24 cellular contexts compared by ENCODE assay signal in the genomic region with DNA sequence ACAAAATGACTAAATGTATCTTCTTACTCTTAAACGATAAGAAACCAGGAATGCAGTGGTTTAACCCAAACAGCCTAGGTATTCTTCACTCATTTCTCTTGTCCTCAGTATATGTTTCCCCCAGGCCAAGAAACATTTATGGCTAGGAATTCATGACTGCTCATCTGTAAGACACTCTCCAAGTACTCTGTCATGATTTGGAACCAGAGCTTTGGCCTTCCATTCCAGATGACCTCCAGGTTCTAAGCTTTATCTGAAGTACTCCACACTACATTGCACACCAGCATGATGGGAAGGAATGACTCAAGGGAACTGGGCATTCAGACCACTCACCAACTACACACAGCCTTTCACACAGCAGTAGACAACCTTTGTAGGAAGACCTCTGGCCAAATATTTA. TPM values are rescaled to one million over a fixed set of nuclear protein-coding genes. Genes with fewer than 3 reads are reported as not detected.
DNase-seq lines count a peak whose midpoint lies in the region; ATAC-seq and TF ChIP-seq lines count a peak whose summit lies in the region.
"Had no signal": no experiment of that assay in that cellular context is flagged by ENCODE, and none has a peak within 500 bp of the region (broad histone marks: within the 10 kb centered on the region; RNA-seq: fewer than 3 reads in every experiment).

No MANE protein-coding gene starts in this region.

- peaks cover 15% of the 10 kb centered on the region for H3K4me1 Mint-ChIP-seq in CD8-positive, alpha-beta T cell (ENCODE audit: low read depth)

- H3K4me1 ChIP-seq in CD8-positive, alpha-beta T cell (ENCODE audit: insufficient read depth, low read length), result peaks cover 7% of the 10 kb centered on the region
- H3K4me1 ChIP-seq in trophoblast cell (ENCODE audit: control insufficient read depth in 1 of 2, insufficient read depth in 2 of 2, low read length in 2 of 2) (no peaks in the 10 kb centered on the region), uterus (peaks cover 0 to 7% of the 10 kb centered on the region in 2 donors)

- intact Hi-C loops in CD8-positive, alpha-beta T cell (cut with DNase I, micrococcal nuclease), result no loop called here
- intact Hi-C loops in uterus (cut with DNase I; ENCODE audit: low total_unique reads), result no loop called here

- no peak overlapping the region for H2AK5ac ChIP-seq in trophoblast cell (ENCODE audit: low read length)

- H4K8ac ChIP-seq in trophoblast cell (ENCODE audit: low read depth, low read length), result no peak overlapping the region

- no peaks in the 10 kb centered on the region for H3K9me3 ChIP-seq in CD8-positive, alpha-beta T cell (ENCODE audit: low read length)
- H3K9me3 ChIP-seq in trophoblast cell (ENCODE audit: insufficient read depth, low read depth, low read length) (peaks cover 4% of the 10 kb centered on the region), uterus (peaks cover 0 to 6% of the 10 kb centered on the region in 2 donors)
- H3K9me3 ChIP-seq: MG63 had no signal

- no CpG with 5 or more reads among the region's 1 CpG for WGBS in trophoblast cell (ENCODE audit: extremely low coverage, insufficient coverage, insufficient read length)

- TF ChIP-seq CTCF in CD8-positive, alpha-beta T cell (IDR thresholded peaks at IDR 0.05), result no peak
- TF ChIP-seq CTCF in GM10266 (IDR thresholded peaks at IDR 0.05; ENCODE audit: control insufficient read depth, insufficient read depth, low read depth, missing control alignments) (no peak), uterus (IDR thresholded peaks at IDR 0.05) (no peak)

- H3K4me3 ChIP-seq in CD8-positive, alpha-beta T cell (ENCODE audit: low read depth, low read length), result no peak overlapping the region
- H3K4me3 ChIP-seq in trophoblast cell (ENCODE audit: low read depth, low read length), result no peak overlapping the region
- H3K4me3 ChIP-seq in uterus, result no peak overlapping the region
- H3K4me3 ChIP-seq: BLaER1 treated with 17β-estradiol and CSF1 and Interleukin-3, amounts not matched to agents 10 nM and 100 nM; GM23338; MG63; PC-9 had no signal

- H3K27ac ChIP-seq in CD8-positive, alpha-beta T cell (ENCODE audit: low read depth, low read length), result no peak overlapping the region
- no peak overlapping the region for H3K27ac ChIP-seq in trophoblast cell (ENCODE audit: low read depth, low read length)
- no peak overlapping the region for H3K27ac ChIP-seq in uterus
- H3K27ac ChIP-seq: BLaER1 treated with 17β-estradiol and CSF1 and Interleukin-3, amounts not matched to agents 10 nM and 100 nM; PC-9 had no signal

- POLR2A ChIA-PET in CD8-positive, alpha-beta T cell (lab: Charles Lee), result interaction anchor here (1.3 to 1.5 kb wide), 3 partner anchors 27 to 140 kb away, joined by 3 to 11 read pairs (median 4); partner anchors contain the start of gene NT5E

- H3K23ac ChIP-seq in trophoblast cell (ENCODE audit: low read length), result no peak overlapping the region

- no peaks in the 10 kb centered on the region for H3K9me3 Mint-ChIP-seq in CD8-positive, alpha-beta T cell

- no peak overlapping the region for H4K12ac ChIP-seq in trophoblast cell (ENCODE audit: low read depth, low read length)

- H2AFZ ChIP-seq in trophoblast cell (ENCODE audit: insufficient read depth, low read length, poor library complexity), result no peak overlapping the region
- H2AFZ ChIP-seq: GM23338, PC-9 had no signal

- no peak for TF ChIP-seq POLR2A in uterus (IDR thresholded peaks at IDR 0.05)

- H2BK120ac ChIP-seq in trophoblast cell (ENCODE audit: insufficient read depth, low read length, poor library complexity), result no peak overlapping the region

- peaks cover 31% of the 10 kb centered on the region for H3K36me3 Mint-ChIP-seq in CD8-positive, alpha-beta T cell
- H3K36me3 Mint-ChIP-seq: CD4-positive, alpha-beta memory T cell had no signal

- H2BK5ac ChIP-seq in trophoblast cell (ENCODE audit: low read depth, low read length, poor library complexity), result no peak overlapping the region

- no peak overlapping the region for H3K4me3 Mint-ChIP-seq in CD8-positive, alpha-beta T cell
- H3K4me3 Mint-ChIP-seq: CD4-positive, alpha-beta memory T cell; GM23338; H9 had no signal

- no peaks in the 10 kb centered on the region for H3K79me1 ChIP-seq in trophoblast cell (ENCODE audit: low read length)

- no peaks in the 10 kb centered on the region for H3K36me3 ChIP-seq in CD8-positive, alpha-beta T cell (ENCODE audit: insufficient read depth, low read length)
- H3K36me3 ChIP-seq in trophoblast cell (ENCODE audit: control insufficient read depth in 1 of 2, insufficient read depth in 2 of 2, low read length in 2 of 2), result no peaks in the 10 kb centered on the region
- H3K36me3 ChIP-seq in uterus, result no peaks in the 10 kb centered on the region

- no peak for DNase-seq in CD8-positive, alpha-beta T cell
- DNase-seq in RPMI7951 (ENCODE audit: low read depth), result peak; percentile 65
- DNase-seq in iris pigment epithelial cell (ENCODE audit: low read depth), result peak; percentile 32
- DNase-seq in trophoblast cell, result peak; percentile 83 to 95
- no peak for DNase-seq in NCI-H2081 treated with DMSO at 0.1 percent for 48 hours (lab: John Stamatoyannopoulos, UW)
- DNase-seq in GM10266 (ENCODE audit: extremely low spot score), result no peak
- DNase-seq in uterus, result no peak
- DNase-seq: AML-193; CD4-positive, alpha-beta memory T cell; DMS 273 treated with DMSO at 0.1 percent for 48 hours; DMS79; H9; KG1; MG63; NCI-H1417; NCI-H1694; NCI-H2029 treated with DMSO at 0.1 percent for 48 hours; NCI-H2227 treated with DMSO at 0.1 percent for 48 hours; NCI-H526 treated with DMSO at 0.1 percent for 48 hours; PC-9; RPMI8226; SHP77 had no signal

- H3K18ac ChIP-seq in trophoblast cell (ENCODE audit: low read length), result no peak overlapping the region

- H2BK12ac ChIP-seq in trophoblast cell (ENCODE audit: low read length), result no peak overlapping the region

- no peak overlapping the region for H4K91ac ChIP-seq in trophoblast cell (ENCODE audit: low read depth, low read length)

- no peaks in the 10 kb centered on the region for H3K79me2 ChIP-seq in trophoblast cell (ENCODE audit: control insufficient read depth, insufficient read depth, low read length, poor library complexity)

- no peak overlapping the region for H3K9ac ChIP-seq in trophoblast cell (ENCODE audit: low read length)
- H3K9ac ChIP-seq: BLaER1 treated with 17β-estradiol and CSF1 and Interleukin-3, amounts not matched to agents 10 nM and 100 nM had no signal

- CTCF ChIA-PET in CD8-positive, alpha-beta T cell (lab: Charles Lee), result interaction anchor here (0.9 to 10.4 kb wide), 6 partner anchors 16 to 126 kb away, joined by 3 to 187 read pairs (median 46); partner anchors contain the start of gene NT5E

- H3K4ac ChIP-seq in trophoblast cell (ENCODE audit: low read depth, low read length), result no peak overlapping the region

- H3K27ac Mint-ChIP-seq in CD8-positive, alpha-beta T cell, result peak overlapping the region; percentile 2
- H3K27ac Mint-ChIP-seq: CD4-positive, alpha-beta memory T cell; GM23338; H9 had no signal

- H3K4me2 ChIP-seq in trophoblast cell (ENCODE audit: low read length), result no peak overlapping the region
- H3K4me2 ChIP-seq: BLaER1 treated with 17β-estradiol and CSF1 and Interleukin-3, amounts not matched to agents 10 nM and 100 nM; GM23338; PC-9 had no signal

- H3K14ac ChIP-seq in trophoblast cell (ENCODE audit: low read length), result no peak overlapping the region

- no peaks in the 10 kb centered on the region for H3K27me3 ChIP-seq in CD8-positive, alpha-beta T cell (ENCODE audit: insufficient read depth, low read length)
- H3K27me3 ChIP-seq in trophoblast cell (ENCODE audit: insufficient read depth, low read length) (no peaks in the 10 kb centered on the region), uterus (no peaks in the 10 kb centered on the region)
- H3K27me3 ChIP-seq: BLaER1 treated with 17β-estradiol and CSF1 and Interleukin-3, amounts not matched to agents 10 nM and 100 nM; MG63 had no signal

- ATAC-seq in CD8-positive, alpha-beta T cell, result no peak
- ATAC-seq: GM23338 had no signal

- no peaks in the 10 kb centered on the region for H3K27me3 Mint-ChIP-seq in CD8-positive, alpha-beta T cell (ENCODE audit: low read depth)

RNA-seq across cellular contexts. Expression of gene NT5E, which starts 29.3 kb away (rescaled TPM):
- total RNA-seq in CD8-positive, alpha-beta T cell, result 10 to 100 TPM; 12.7 to 13.0 TPM
- 395 and 427 TPM in 2 replicates for total RNA-seq in RPMI7951 (2014; rRNA removed; shearing (Covaris generic))
- polyA plus RNA-seq in trophoblast cell (2013), result 0.22 and 0.33 TPM in 2 replicates
- 100 to 1,000 TPM in 1 of 4 donors, 10 to 100 TPM in 3; 23.5 to 136 (median 65.4) TPM for total RNA-seq in uterus

Comparison
In these comparisons a context has a peak if more than half of its experiments do, and no peak if none do; other contexts are left out.
1. DNase-seq: peak in RPMI7951 (single experiment), iris pigment epithelial cell (single experiment) and trophoblast cell (2 of 2); none in CD8-positive, alpha-beta T cell (0 of 7), NCI-H2081 treated with DMSO at 0.1 percent for 48 hours (single experiment), GM10266 (single experiment) and uterus (0 of 2).